8 cellular contexts compared by ENCODE assay signal in genomic region chr11:535519-536454, GRCh38. TPM values are rescaled to one million over a fixed set of nuclear protein-coding genes. Genes with fewer than 3 reads are reported as not detected.
DNase-seq lines count a peak whose midpoint lies in the region; ATAC-seq and TF ChIP-seq lines count a peak whose summit lies in the region.

Gene HRAS (minus strand): TSS chr11:535576.

- no peaks in the 10 kb centered on the region for H3K27me3 Mint-ChIP-seq in activated naive CD8-positive, alpha-beta T cell treated with anti-CD3 and anti-CD28 coated beads, Interleukin-2, amount 10 ng/mL, durations not matched to agents 7 days and 5 days

- H2AFZ ChIP-seq in SU-DHL-6 (ENCODE audit: low read depth, low read length, severe bottlenecking) (peak within 1 kb of the TSS; percentile 55), parathyroid adenoma (peak within 1 kb of the TSS; percentile 83)

- intact Hi-C loops in Right ventricle myocardium inferior (cut with DNase I) (no loop called here), tibial artery (cut with DNase I; ENCODE audit: low total_unique reads) (loop anchor here (10.0 kb wide), 1 partner anchor 231 kb away; the partner anchor contains the start of gene IFITM2)

- H3K9me3 ChIP-seq in SU-DHL-6 (ENCODE audit: insufficient read depth, low read length), result no peaks in the 10 kb centered on the region
- no peaks in the 10 kb centered on the region for H3K9me3 ChIP-seq in parathyroid adenoma (ENCODE audit: control insufficient read depth, low read length)
- H3K9me3 ChIP-seq in tibial artery, result no peaks in the 10 kb centered on the region

- H3K4me3 ChIP-seq in SU-DHL-6 (ENCODE audit: insufficient read depth, low read length, poor library complexity, severe bottlenecking), result peak within 1 kb of the TSS; percentile 73
- peak within 1 kb of the TSS; percentile 58 for H3K4me3 ChIP-seq in parathyroid adenoma (ENCODE audit: low read depth, low read length)
- peak within 1 kb of the TSS; percentile 81 to 98 for H3K4me3 ChIP-seq in tibial artery

- peak within 1 kb of the TSS; percentile 78 for H3K9ac ChIP-seq in SU-DHL-6 (ENCODE audit: low read length)
- H3K9ac ChIP-seq in parathyroid adenoma, result no peak within 1 kb of the TSS

- TF ChIP-seq CTCF in GM10248 (IDR thresholded peaks at IDR 0.05; ENCODE audit: control extremely low read depth, extremely low read depth, low read depth, missing control alignments) (no peak), SU-DHL-6 (IDR thresholded peaks at IDR 0.05; ENCODE audit: insufficient read depth, low read length, poor library complexity, severe bottlenecking) (no peak), parathyroid adenoma (IDR thresholded peaks at IDR 0.05) (no peak), tibial artery (IDR thresholded peaks at IDR 0.05) (no peak)

- ATAC-seq in HG02623 (IDR thresholded peaks at IDR 0.05; ENCODE audit: unreplicated experiment) (peak; percentile 62), Right ventricle myocardium inferior (peak; percentile 93)
- peak; percentile 87 for ATAC-seq in activated naive CD8-positive, alpha-beta T cell treated with anti-CD3 and anti-CD28 coated beads, Interleukin-2, amount 10 ng/mL, durations not matched to agents 7 days and 5 days (ENCODE audit: low read depth)

- peaks cover 7% of the 10 kb centered on the region for H3K4me1 Mint-ChIP-seq in activated naive CD8-positive, alpha-beta T cell treated with anti-CD3 and anti-CD28 coated beads, Interleukin-2, amount 10 ng/mL, durations not matched to agents 7 days and 5 days

- peak within 1 kb of the TSS; percentile 92 for H3K27ac Mint-ChIP-seq in activated naive CD8-positive, alpha-beta T cell treated with anti-CD3 and anti-CD28 coated beads, Interleukin-2, amount 10 ng/mL, durations not matched to agents 7 days and 5 days

- H3K27ac ChIP-seq in SU-DHL-6 (ENCODE audit: low read depth, low read length) (peak within 1 kb of the TSS; percentile 90), parathyroid adenoma (peak within 1 kb of the TSS; percentile 62), tibial artery (peak within 1 kb of the TSS; percentile 76 to 78)

- POLR2A ChIA-PET in GM10248 (lab: Yijun Ruan, JAX), result interaction anchor here (1.1 to 1.5 kb wide), 3 partner anchors 29 to 283 kb away, joined by 3 read pairs; partner anchors contain the start of genes PNPLA2 and RNH1
- POLR2A ChIA-PET in activated naive CD8-positive, alpha-beta T cell treated with anti-CD3 and anti-CD28 coated beads, Interleukin-2, amount 10 ng/mL, durations not matched to agents 7 days and 5 days (lab: Charles Lee), result interaction anchor here (0.6 to 3.3 kb wide), 24 partner anchors 12 to 328 kb away, joined by 3 to 14 read pairs (median 4); partner anchors contain the start of genes BET1L, RIC8A, RNH1 and RPLP2

- no peaks in the 10 kb centered on the region for H3K9me2 ChIP-seq in SU-DHL-6 (replicated peaks; ENCODE audit: insufficient read depth, low read length)

- H3K79me2 ChIP-seq in SU-DHL-6 (ENCODE audit: insufficient read depth, low read length) (peaks cover 12% of the 10 kb centered on the region), parathyroid adenoma (no peaks in the 10 kb centered on the region)

- H3K4me1 ChIP-seq in parathyroid adenoma, result no peaks in the 10 kb centered on the region
- peaks cover 3 to 44% (median 34%) of the 10 kb centered on the region in 4 donors for H3K4me1 ChIP-seq in tibial artery

- no peaks in the 10 kb centered on the region for H4K20me1 ChIP-seq in SU-DHL-6 (ENCODE audit: low read depth, low read length)

- DNase-seq in GM10248 (ENCODE audit: extremely low spot score) (peak; percentile 100), NCI-H1105 treated with DMSO at 0.1 percent for 48 hours (lab: John Stamatoyannopoulos, UW) (peak; percentile 94), Right ventricle myocardium inferior (ENCODE audit: missing footprints) (peak; percentile 96), tibial artery (peak; percentile 91 to 97)
- DNase-seq in activated naive CD8-positive, alpha-beta T cell treated with anti-CD3 and anti-CD28 coated beads, Interleukin-2, amount 10 ng/mL, durations not matched to agents 7 days and 5 days, result peak; percentile 99

- H3K27me3 ChIP-seq in SU-DHL-6 (ENCODE audit: low read length), result no peaks in the 10 kb centered on the region
- H3K27me3 ChIP-seq in parathyroid adenoma (ENCODE audit: control insufficient read depth, insufficient read depth, low read length), result no peaks in the 10 kb centered on the region
- H3K27me3 ChIP-seq in tibial artery, result peaks cover 0 to 11% of the 10 kb centered on the region in 2 donors

- CTCF ChIA-PET in GM10248 (lab: Yijun Ruan, JAX), result interaction anchor here (0.7 to 6.8 kb wide), 8 partner anchors 9 to 191 kb away, joined by 3 to 77 read pairs (median 3); no protein-coding TSS in a partner anchor

- no peaks in the 10 kb centered on the region for H3K9me3 Mint-ChIP-seq in activated naive CD8-positive, alpha-beta T cell treated with anti-CD3 and anti-CD28 coated beads, Interleukin-2, amount 10 ng/mL, durations not matched to agents 7 days and 5 days

- H3K36me3 Mint-ChIP-seq in activated naive CD8-positive, alpha-beta T cell treated with anti-CD3 and anti-CD28 coated beads, Interleukin-2, amount 10 ng/mL, durations not matched to agents 7 days and 5 days, result peaks cover 2% of the 10 kb centered on the region

- peak within 1 kb of the TSS; percentile 73 for H3K4me2 ChIP-seq in SU-DHL-6 (ENCODE audit: low read depth, low read length, poor library complexity, severe bottlenecking)
- H3K4me2 ChIP-seq in parathyroid adenoma (ENCODE audit: low read length), result peak within 1 kb of the TSS; percentile 76

- H3K36me3 ChIP-seq in SU-DHL-6 (ENCODE audit: low read length) (no peaks in the 10 kb centered on the region), parathyroid adenoma (ENCODE audit: control insufficient read depth, insufficient read depth, low read length) (no peaks in the 10 kb centered on the region), tibial artery (peaks cover 22 to 29% (median 24%) of the 10 kb centered on the region in 3 donors)

- peaks cover 11% of the 10 kb centered on the region for H3F3A ChIP-seq in SU-DHL-6 (ENCODE audit: insufficient read depth)

- H3K4me3 Mint-ChIP-seq in activated naive CD8-positive, alpha-beta T cell treated with anti-CD3 and anti-CD28 coated beads, Interleukin-2, amount 10 ng/mL, durations not matched to agents 7 days and 5 days, result peak within 1 kb of the TSS; percentile 89

RNA-seq across cellular contexts. Expression of gene HRAS, which starts in this region (rescaled TPM):
- total RNA-seq in activated naive CD8-positive, alpha-beta T cell treated with anti-CD3 and anti-CD28 coated beads, Interleukin-2, amount 10 ng/mL, durations not matched to agents 7 days and 5 days, result 10 to 100 TPM; 47.6 to 49.9 TPM
- 57.5 TPM for total RNA-seq in Right ventricle myocardium inferior

Comparison
In these comparisons a context has a peak if more than half of its experiments do, and no peak if none do; other contexts are left out.
1. Peak in every context shown above with its lines: DNase-seq, ATAC-seq, H3K4me3 ChIP-seq and H3K27ac ChIP-seq.